ENCODE assay signal across 1 cellular context in the genomic region with DNA sequence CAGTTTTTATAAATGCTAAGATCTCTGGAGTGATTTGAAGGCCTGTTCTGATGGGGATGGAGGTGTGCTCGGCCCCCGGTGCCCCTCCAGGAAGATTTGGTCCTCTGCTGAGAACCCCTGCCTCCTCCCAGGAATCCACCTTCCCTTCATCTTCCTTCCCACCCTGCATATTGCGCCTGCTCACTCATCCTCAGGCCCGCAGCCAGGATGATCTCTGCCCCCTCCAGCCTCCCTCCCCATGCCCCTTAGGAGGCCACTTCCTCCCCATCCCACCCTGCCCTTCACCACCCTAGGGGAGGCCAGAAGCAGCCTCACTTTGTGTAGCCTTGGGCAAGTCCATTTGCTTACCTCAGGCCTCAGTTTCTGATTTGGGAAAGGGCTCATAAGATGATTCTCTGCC.
A peak's percentile ranks its signal among the peaks of the same experiment; 100 is the strongest.
TF ChIP-seq lines count a peak whose summit lies in the region.

No MANE protein-coding gene starts in this region.

TF ChIP-seq in HCT116, 20 proteins besides CTCF, POLR2A, EP300 and RAD21:
- TF ChIP-seq POLR2AphosphoS5 (IDR thresholded peaks at IDR 0.05; ENCODE audit: low read depth, low read length), result 0 out of 2 replicates have a peak, but pooled peaks have one; percentile 10
- no peak for TF ChIP-seq ZFX (IDR thresholded peaks at IDR 0.05)
